ENCODE assay signal across 17 cellular contexts in genomic region chr7:42611961-42612360, GRCh38.
A peak's percentile ranks its signal among the peaks of the same experiment; 100 is the strongest.
DNase-seq lines count a peak whose midpoint lies in the region; TF ChIP-seq lines count a peak whose summit lies in the region.
"Had no signal": no experiment of that assay in that cellular context is flagged by ENCODE, and none has a peak within 500 bp of the region (broad histone marks: within the 10 kb centered on the region; RNA-seq: fewer than 3 reads in every experiment).

No MANE protein-coding gene starts in this region.

- no peak overlapping the region for H3K4me3 ChIP-seq in HEK293 (ENCODE audit: low read depth, low read length)
- no peak overlapping the region for H3K4me3 ChIP-seq in muscle layer of colon (ENCODE audit: low read depth in 1 of 2, low read length in 2 of 2)
- H3K4me3 ChIP-seq in tibial nerve: no peak overlapping the region

- H3K27me3 ChIP-seq in muscle layer of colon (ENCODE audit: control insufficient read depth in 1 of 2, insufficient read depth in 2 of 2, low read length in 2 of 2) (no peaks in the 10 kb centered on the region), tibial nerve (no peaks in the 10 kb centered on the region)

- no peak overlapping the region for H3K9ac ChIP-seq in muscle layer of colon (ENCODE audit: low read length)
- H3K9ac ChIP-seq: SK-N-SH had no signal

- CTCF ChIA-PET in HEK293 (lab: Yijun Ruan, JAX): interaction anchor here (0.6 kb wide), 1 partner anchor 1227 kb away, joined by 3 read pairs; no protein-coding TSS in a partner anchor

- H3K4me1 ChIP-seq in HEK293 (ENCODE audit: control insufficient read depth, insufficient read depth, low read length) (peaks cover 5% of the 10 kb centered on the region; the same call in 1 of the 2 replicates), muscle layer of colon (ENCODE audit: insufficient read depth, low read length) (peaks cover 22% of the 10 kb centered on the region), tibial nerve (peaks cover 0 to 12% (median 0%) of the 10 kb centered on the region in 4 donors)

- POLR2A ChIA-PET in HEK293 (lab: Yijun Ruan, JAX): no interaction called here

- WGBS in tibial nerve, 2 donors: 39 to 50% methylated on average over 1 of the region's 1 CpG

- H3K36me3 ChIP-seq in HEK293 (ENCODE audit: control insufficient read depth in 2 of 2, insufficient read depth in 1 of 2, low read length in 2 of 2): no peaks in the 10 kb centered on the region
- no peaks in the 10 kb centered on the region for H3K36me3 ChIP-seq in muscle layer of colon (ENCODE audit: insufficient read depth, low read length)
- no peaks in the 10 kb centered on the region for H3K36me3 ChIP-seq in tibial nerve

- DNase-seq in SW480 (ENCODE audit: low spot score) (peak; percentile 95), AML-193 (lab: John Stamatoyannopoulos, UW) (no peak), NCI-H1436 treated with DMSO at 0.1 percent for 48 hours (lab: John Stamatoyannopoulos, UW) (no peak), globus pallidus (ENCODE audit: low spot score) (no peak), tibial nerve (ENCODE audit: low spot score in 2 of 2) (no peak)
- DNase-seq: DMS 273 treated with DMSO at 0.1 percent for 48 hours, EL, H9, Karpas-422, NCI-H146, NCI-H2107, NCI-H345, NCI-H69, PC-3, SK-N-SH had no signal

- H3K9me3 ChIP-seq in HEK293 (ENCODE audit: control insufficient read depth, insufficient read depth, low read depth, low read length) (no peaks in the 10 kb centered on the region), muscle layer of colon (ENCODE audit: low read length) (no peaks in the 10 kb centered on the region), tibial nerve (no peaks in the 10 kb centered on the region)
- H3K9me3 ChIP-seq: SK-N-SH had no signal

- no peak for TF ChIP-seq CTCF in HEK293 (tag by site-specific recombination; IDR thresholded peaks at IDR 0.05)
- no peak for TF ChIP-seq CTCF in tibial nerve (IDR thresholded peaks at IDR 0.05)

- H3K27ac ChIP-seq in HEK293 (ENCODE audit: extremely low read depth, low read depth, low read length) (no peak overlapping the region), muscle layer of colon (ENCODE audit: low read depth, low read length) (peak overlapping the region; percentile 10), tibial nerve (no peak overlapping the region)

- TF ChIP-seq POLR2A in tibial nerve (IDR thresholded peaks at IDR 0.05): no peak

- no peak for TF ChIP-seq EP300 in tibial nerve (IDR thresholded peaks at IDR 0.05)

TF ChIP-seq in HEK293, 187 proteins besides CTCF, POLR2A, EP300 and RAD21:
- 0 out of 2 replicates have a peak, but pooled peaks have one; percentile 12 for TF ChIP-seq ZFHX2 (tag by site-specific recombination; conservative IDR thresholded peaks at IDR 0.05)
- TF ChIP-seq ZNF37A (tag by site-specific recombination; IDR thresholded peaks at IDR 0.05): no peak
